In the genomic region with DNA sequence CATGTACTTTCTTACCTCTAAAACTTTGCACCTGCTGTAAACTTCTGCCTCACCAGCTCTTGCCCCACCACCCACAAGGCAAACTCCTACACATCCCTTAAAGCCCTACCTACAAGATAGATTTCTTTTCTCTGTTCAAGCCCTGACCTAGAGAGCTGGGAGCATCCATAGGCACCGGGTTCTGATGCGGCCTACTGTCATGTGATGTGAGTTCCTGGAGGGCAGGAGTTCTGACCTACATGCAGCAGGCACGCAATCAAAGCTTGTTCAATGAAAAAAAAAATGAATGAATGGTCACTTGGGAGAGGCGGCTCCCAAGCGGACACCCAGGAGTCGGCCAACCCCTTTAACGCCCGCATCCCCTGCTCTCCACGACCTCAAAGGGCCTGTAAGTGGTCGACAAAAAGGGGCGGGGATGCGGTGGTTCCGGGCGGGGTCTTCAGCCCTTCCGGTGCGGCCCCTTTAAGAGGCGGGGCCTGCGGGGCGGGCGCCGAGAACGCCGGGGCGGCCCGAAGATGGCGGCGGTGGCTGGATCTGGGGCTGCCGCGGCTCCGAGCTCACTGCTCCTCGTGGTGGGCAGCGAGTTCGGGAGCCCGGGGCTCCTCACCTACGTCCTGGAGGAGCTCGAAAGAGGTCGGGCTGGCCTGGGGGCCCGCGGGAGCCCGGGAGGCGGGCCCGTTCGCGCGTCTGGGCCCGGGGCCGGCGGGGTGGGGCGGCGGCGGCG, we compare ENCODE assay signal across 7 cellular contexts. TPM values are rescaled to one million over a fixed set of nuclear protein-coding genes. Genes with fewer than 3 reads are reported as not detected.
DNase-seq lines count a peak whose midpoint lies in the region; ATAC-seq and TF ChIP-seq lines count a peak whose summit lies in the region.

A gene with protein sequence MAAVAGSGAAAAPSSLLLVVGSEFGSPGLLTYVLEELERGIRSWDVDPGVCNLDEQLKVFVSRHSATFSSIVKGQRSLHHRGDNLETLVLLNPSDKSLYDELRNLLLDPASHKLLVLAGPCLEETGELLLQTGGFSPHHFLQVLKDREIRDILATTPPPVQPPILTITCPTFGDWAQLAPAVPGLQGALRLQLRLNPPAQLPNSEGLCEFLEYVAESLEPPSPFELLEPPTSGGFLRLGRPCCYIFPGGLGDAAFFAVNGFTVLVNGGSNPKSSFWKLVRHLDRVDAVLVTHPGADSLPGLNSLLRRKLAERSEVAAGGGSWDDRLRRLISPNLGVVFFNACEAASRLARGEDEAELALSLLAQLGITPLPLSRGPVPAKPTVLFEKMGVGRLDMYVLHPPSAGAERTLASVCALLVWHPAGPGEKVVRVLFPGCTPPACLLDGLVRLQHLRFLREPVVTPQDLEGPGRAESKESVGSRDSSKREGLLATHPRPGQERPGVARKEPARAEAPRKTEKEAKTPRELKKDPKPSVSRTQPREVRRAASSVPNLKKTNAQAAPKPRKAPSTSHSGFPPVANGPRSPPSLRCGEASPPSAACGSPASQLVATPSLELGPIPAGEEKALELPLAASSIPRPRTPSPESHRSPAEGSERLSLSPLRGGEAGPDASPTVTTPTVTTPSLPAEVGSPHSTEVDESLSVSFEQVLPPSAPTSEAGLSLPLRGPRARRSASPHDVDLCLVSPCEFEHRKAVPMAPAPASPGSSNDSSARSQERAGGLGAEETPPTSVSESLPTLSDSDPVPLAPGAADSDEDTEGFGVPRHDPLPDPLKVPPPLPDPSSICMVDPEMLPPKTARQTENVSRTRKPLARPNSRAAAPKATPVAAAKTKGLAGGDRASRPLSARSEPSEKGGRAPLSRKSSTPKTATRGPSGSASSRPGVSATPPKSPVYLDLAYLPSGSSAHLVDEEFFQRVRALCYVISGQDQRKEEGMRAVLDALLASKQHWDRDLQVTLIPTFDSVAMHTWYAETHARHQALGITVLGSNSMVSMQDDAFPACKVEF (plus strand): TSS at position 493 of the 724 bp plus-strand sequence. CDS start 23 bp downstream, at position 516.

- CTCF ChIA-PET in activated CD8-positive, alpha-beta T cell treated with anti-CD3 and anti-CD28 coated beads for 36 hours (lab: Charles Lee), result interaction anchor here (0.9 to 5.6 kb wide), 7 partner anchors 14 to 219 kb away, joined by 3 to 34 read pairs (median 3); no protein-coding TSS in a partner anchor

- TF ChIP-seq CTCF in activated CD8-positive, alpha-beta T cell treated with anti-CD3 and anti-CD28 coated beads for 36 hours (IDR thresholded peaks at IDR 0.05), result no peak

- peak within 1 kb of the TSS; percentile 82 for H3K4me3 Mint-ChIP-seq in activated CD8-positive, alpha-beta T cell treated with anti-CD3 and anti-CD28 coated beads for 36 hours

- DNase-seq in NCI-H69 (lab: John Stamatoyannopoulos, UW) (peak; percentile 75), lung microvascular endothelial cell (ENCODE audit: low read depth in 2 of 2) (peak; percentile 41 to 56)
- peak; percentile 76 for DNase-seq in activated CD8-positive, alpha-beta T cell treated with anti-CD3 and anti-CD28 coated beads for 36 hours
- peak; percentile 42 for DNase-seq in effector CD8-positive, alpha-beta T cell (lab: John Stamatoyannopoulos, UW)
- DNase-seq in stimulated activated CD8-positive, alpha-beta memory T cell treated with anti-CD3 and anti-CD28 coated beads, Interleukin-12 subunit alpha, Interleukin-12 subunit beta, amount 100 ng/mL, for 24 hours (ENCODE audit: extremely low read depth), result peak; percentile 34

- H3K9me3 Mint-ChIP-seq in activated CD8-positive, alpha-beta T cell treated with anti-CD3 and anti-CD28 coated beads for 36 hours, result no peaks in the 10 kb centered on the region

- peaks cover 18% of the 10 kb centered on the region for H3K36me3 Mint-ChIP-seq in activated CD8-positive, alpha-beta T cell treated with anti-CD3 and anti-CD28 coated beads for 36 hours (ENCODE audit: low read depth)

- ATAC-seq in GM18498 (IDR thresholded peaks at IDR 0.05; ENCODE audit: unreplicated experiment), result peak; percentile 87
- peak; percentile 86 for ATAC-seq in HG02885 (IDR thresholded peaks at IDR 0.05; ENCODE audit: poor library complexity, unreplicated experiment)
- peak; percentile 86 for ATAC-seq in activated CD8-positive, alpha-beta T cell treated with anti-CD3 and anti-CD28 coated beads for 36 hours

- peak within 1 kb of the TSS; percentile 87 for H3K27ac Mint-ChIP-seq in activated CD8-positive, alpha-beta T cell treated with anti-CD3 and anti-CD28 coated beads for 36 hours

- intact Hi-C loops in activated CD8-positive, alpha-beta T cell treated with anti-CD3 and anti-CD28 coated beads for 36 hours (cut with micrococcal nuclease), result no loop called here

- POLR2A ChIA-PET in activated CD8-positive, alpha-beta T cell treated with anti-CD3 and anti-CD28 coated beads for 36 hours (lab: Charles Lee), result interaction anchor here (0.6 to 2.3 kb wide), 11 partner anchors 11 to 162 kb away, joined by 3 to 6 read pairs (median 3); a partner anchor contains a TSS

- H3K4me1 Mint-ChIP-seq in activated CD8-positive, alpha-beta T cell treated with anti-CD3 and anti-CD28 coated beads for 36 hours (ENCODE audit: low read depth), result peaks cover 33% of the 10 kb centered on the region

- no peaks in the 10 kb centered on the region for H3K27me3 Mint-ChIP-seq in activated CD8-positive, alpha-beta T cell treated with anti-CD3 and anti-CD28 coated beads for 36 hours

RNA-seq across cellular contexts. Expression of the gene that starts here (rescaled TPM):
- 10 to 100 TPM; 53.8 to 54.7 TPM for total RNA-seq in activated CD8-positive, alpha-beta T cell treated with anti-CD3 and anti-CD28 coated beads for 36 hours
- 26.0 and 39.7 TPM in 2 replicates for total RNA-seq in lung microvascular endothelial cell

Comparison
In these comparisons a context has a peak if more than half of its experiments do, and no peak if none do; other contexts are left out.
1. Peak in every context shown above with its lines: DNase-seq and ATAC-seq.